17 cellular contexts compared by ENCODE assay signal in the genomic region with DNA sequence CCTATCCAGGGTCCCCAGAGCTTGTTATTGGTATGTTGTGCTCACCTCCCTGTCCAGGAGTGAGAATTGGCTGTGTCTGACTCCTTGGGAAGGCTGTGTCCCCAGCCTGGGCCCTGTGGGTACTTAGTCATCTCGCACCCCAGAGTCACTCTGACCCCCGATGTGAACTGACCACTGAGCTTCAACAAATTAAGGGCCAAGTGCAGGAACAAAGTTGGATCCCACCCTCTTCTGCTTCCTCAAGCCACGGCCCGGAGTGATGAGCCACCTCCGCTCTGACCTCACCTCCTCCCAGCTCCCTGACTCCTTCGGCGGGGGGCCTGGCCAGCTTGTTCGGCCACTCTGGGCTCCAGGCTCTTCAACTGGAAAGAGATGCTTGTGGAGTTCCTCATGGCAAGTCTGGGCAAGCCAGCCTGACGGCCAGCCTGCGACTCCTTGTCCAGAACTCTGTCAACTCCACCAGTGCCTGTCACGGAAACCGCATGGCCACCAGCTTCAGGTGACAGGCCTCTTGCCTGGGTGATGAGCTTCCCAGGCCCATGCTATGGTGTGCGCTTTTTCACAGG. TPM values are rescaled to one million over a fixed set of nuclear protein-coding genes. Genes with fewer than 3 reads are reported as not detected.
A peak's percentile ranks its signal among the peaks of the same experiment; 100 is the strongest.
DNase-seq lines count a peak whose midpoint lies in the region; ATAC-seq and TF ChIP-seq lines count a peak whose summit lies in the region.
"Had no signal": no experiment of that assay in that cellular context is flagged by ENCODE, and none has a peak within 500 bp of the region (broad histone marks: within the 10 kb centered on the region; RNA-seq: fewer than 3 reads in every experiment).

No MANE protein-coding gene starts in this region.

- POLR2A ChIA-PET in IMR-90 (lab: Charles Lee; ENCODE audit: unreplicated experiment) (no interaction called here), MCF 10A (lab: Yijun Ruan, JAX) (no interaction called here)

- no peak for TF ChIP-seq EP300 in stomach (IDR thresholded peaks at IDR 0.05)

- no peak overlapping the region for H3K18ac ChIP-seq in IMR-90 (ENCODE audit: low read depth, low read length)

- peak overlapping the region; percentile 70 for H2AK9ac ChIP-seq in IMR-90 (replicated peaks; ENCODE audit: low read depth, low read length, poor library complexity)

- H4K5ac ChIP-seq in IMR-90 (ENCODE audit: low read depth, low read length): no peak overlapping the region

- peaks cover 9% of the 10 kb centered on the region; the same call in 1 of the 2 replicates for H3K9me1 ChIP-seq in IMR-90 (ENCODE audit: insufficient read depth, low read length)

- H3K4me2 ChIP-seq in IMR-90 (ENCODE audit: low read depth, low read length): no peak overlapping the region

- 90% methylated on average over 4 of the region's 13 CpGs; no CpG with 5 or more reads in 1 of the 2 experiments for WGBS in IMR-90 (ENCODE audit: extremely low coverage in 2 of 2, insufficient read length in 1 of 2), 2 experiments
- 94 to 97% (median 95%) methylated on average over 11 to 13 of the region's 13 CpGs for WGBS in stomach, 5 donors

- in situ Hi-C loops in IMR-90 (cut with MboI; ENCODE audit: low sequenced_read_pairs): loop anchor here (25.0 kb wide), 1 partner anchor 617 kb away; no protein-coding TSS in a partner anchor

- H2AK5ac ChIP-seq in IMR-90 (ENCODE audit: low read depth, low read length): peak overlapping the region; percentile 58; the same call in 1 of the 2 replicates

- H3K27ac Mint-ChIP-seq in MCF 10A (ENCODE audit: low read depth, unreplicated experiment) (no peak overlapping the region), memory B cell (peak overlapping the region; percentile 24)
- H3K27ac Mint-ChIP-seq: activated CD4-positive, alpha-beta T cell treated with anti-CD3 and anti-CD28 coated beads for 36 hours; activated naive CD4-positive, alpha-beta T cell treated with anti-CD3 and anti-CD28 coated beads, Interleukin-2, amount 10 ng/mL, durations not matched to agents 7 days and 5 days had no signal

- H3K9ac ChIP-seq in IMR-90 (ENCODE audit: low read depth, low read length): no peak overlapping the region

- no peaks in the 10 kb centered on the region; the same call in 1 of the 2 replicates for H4K20me1 ChIP-seq in IMR-90 (ENCODE audit: insufficient read depth, low read length)

- H3K4me1 Mint-ChIP-seq in MCF 10A (ENCODE audit: insufficient read depth, unreplicated experiment) (peaks cover 16% of the 10 kb centered on the region), memory B cell (peaks cover 12% of the 10 kb centered on the region)

- H3K4me3 Mint-ChIP-seq in MCF 10A (ENCODE audit: unreplicated experiment): no peak overlapping the region
- H3K4me3 Mint-ChIP-seq in memory B cell: no peak overlapping the region
- H3K4me3 Mint-ChIP-seq: activated CD4-positive, alpha-beta T cell treated with anti-CD3 and anti-CD28 coated beads for 36 hours; activated naive CD4-positive, alpha-beta T cell treated with anti-CD3 and anti-CD28 coated beads, Interleukin-2, amount 10 ng/mL, durations not matched to agents 7 days and 5 days had no signal

- H3K4me3 ChIP-seq in IMR-90 (ENCODE audit: insufficient read depth, low read depth, low read length) (no peak overlapping the region), stomach (no peak overlapping the region)
- H3K4me3 ChIP-seq: right lobe of liver had no signal

- no peak overlapping the region for H3K56ac ChIP-seq in IMR-90 (ENCODE audit: extremely low read depth, insufficient read depth, low read length)

- H3K4me1 ChIP-seq in IMR-90 (ENCODE audit: control insufficient read depth, insufficient read depth, low read length): peaks cover 9% of the 10 kb centered on the region
- peaks cover 35 to 71% (median 55%) of the 10 kb centered on the region in 4 donors for H3K4me1 ChIP-seq in stomach
- H3K4me1 ChIP-seq: right lobe of liver had no signal

- H3K79me1 ChIP-seq in IMR-90 (ENCODE audit: low read depth in 1 of 2, low read length in 2 of 2): no peaks in the 10 kb centered on the region

- no peaks in the 10 kb centered on the region for H3K27me3 Mint-ChIP-seq in MCF 10A (ENCODE audit: insufficient read depth, unreplicated experiment)
- no peaks in the 10 kb centered on the region for H3K27me3 Mint-ChIP-seq in memory B cell
- H3K27me3 Mint-ChIP-seq: activated CD4-positive, alpha-beta T cell treated with anti-CD3 and anti-CD28 coated beads for 36 hours had no signal

- no peak overlapping the region for H2BK20ac ChIP-seq in IMR-90 (ENCODE audit: low read depth, low read length)

- H3K27me3 ChIP-seq in IMR-90 (ENCODE audit: control insufficient read depth, insufficient read depth, low read length): no peaks in the 10 kb centered on the region
- no peaks in the 10 kb centered on the region for H3K27me3 ChIP-seq in stomach
- H3K27me3 ChIP-seq: right lobe of liver had no signal

- H3K9me3 Mint-ChIP-seq in MCF 10A (ENCODE audit: unreplicated experiment) (no peaks in the 10 kb centered on the region), memory B cell (no peaks in the 10 kb centered on the region)
- H3K9me3 Mint-ChIP-seq: activated naive CD4-positive, alpha-beta T cell treated with anti-CD3 and anti-CD28 coated beads, Interleukin-2, amount 10 ng/mL, durations not matched to agents 7 days and 5 days had no signal

- dilution Hi-C loops in IMR-90 (cut with HindIII; ENCODE audit: low sequenced_read_pairs, unreplicated experiment): no loop called here

- no peak overlapping the region for H3K14ac ChIP-seq in IMR-90 (replicated peaks; ENCODE audit: low read depth, low read length)

- TF ChIP-seq POLR2A in IMR-90 (IDR thresholded peaks at IDR 0.05; ENCODE audit: low read depth, low read length): no peak
- no peak for TF ChIP-seq POLR2A in stomach (IDR thresholded peaks at IDR 0.05)

- H3K4ac ChIP-seq in IMR-90 (ENCODE audit: low read depth, low read length): no peak overlapping the region

- ATAC-seq in IMR-90 (ENCODE audit: low read depth) (no peak), memory B cell (ENCODE audit: low read depth) (no peak)
- ATAC-seq: activated CD4-positive, alpha-beta T cell treated with anti-CD3 and anti-CD28 coated beads for 36 hours; right lobe of liver had no signal

- no peak overlapping the region for H2AFZ ChIP-seq in IMR-90 (replicated peaks; ENCODE audit: low read length, poor library complexity)

- CTCF ChIA-PET in IMR-90 (lab: Yijun Ruan, JAX): no interaction called here
- CTCF ChIA-PET in MCF 10A (lab: Yijun Ruan, JAX): interaction anchor here (0.6 to 0.7 kb wide), 2 partner anchors 125 to 246 kb away, joined by 3 read pairs; no protein-coding TSS in a partner anchor

- H3K36me3 ChIP-seq in IMR-90 (ENCODE audit: control insufficient read depth, insufficient read depth, low read length) (no peaks in the 10 kb centered on the region), stomach (no peaks in the 10 kb centered on the region)
- H3K36me3 ChIP-seq: right lobe of liver had no signal

- no peaks in the 10 kb centered on the region for H3K9me3 ChIP-seq in IMR-90 (ENCODE audit: control insufficient read depth, insufficient read depth, low read length)
- H3K9me3 ChIP-seq in stomach: no peaks in the 10 kb centered on the region
- H3K9me3 ChIP-seq: right lobe of liver had no signal

- H3K27ac ChIP-seq in IMR-90 (ENCODE audit: insufficient read depth, low read length): no peak overlapping the region
- H3K27ac ChIP-seq in stomach: peak overlapping the region; percentile 9 to 86 (median 79)
- H3K27ac ChIP-seq: right lobe of liver had no signal

- no peak overlapping the region; the same call in 1 of the 2 replicates for H4K91ac ChIP-seq in IMR-90 (ENCODE audit: insufficient read depth, low read depth, low read length)

- no peak overlapping the region for H3K23ac ChIP-seq in IMR-90 (ENCODE audit: low read depth, low read length)

- no peak overlapping the region for H4K8ac ChIP-seq in IMR-90 (ENCODE audit: low read depth in 2 of 2, low read length in 2 of 2)

- no peak overlapping the region for H2BK15ac ChIP-seq in IMR-90 (ENCODE audit: low read depth, low read length)

- no TSS peak for BruUV-seq in IMR-90 (replicated peaks; lab: Mats Ljungman, UMichigan)
- BruUV-seq in MCF 10A (replicated peaks; lab: Mats Ljungman, UMichigan): no TSS peak

- H2BK5ac ChIP-seq in IMR-90 (ENCODE audit: low read depth, low read length, poor library complexity, severe bottlenecking): no peak overlapping the region

- intact Hi-C loops in IMR-90 (cut with micrococcal nuclease): no loop called here
- intact Hi-C loops in MCF 10A (cut with micrococcal nuclease): no loop called here
- intact Hi-C loops in stomach (cut with DNase I; ENCODE audit: low total_unique reads): no loop called here

- TF ChIP-seq CTCF in IMR-90 (conservative IDR thresholded peaks at IDR 0.05; ENCODE audit: low read depth, low read length): no peak
- no peak for TF ChIP-seq CTCF in MCF 10A (IDR thresholded peaks at IDR 0.05; ENCODE audit: unreplicated experiment)
- TF ChIP-seq CTCF in stomach (IDR thresholded peaks at IDR 0.05): no peak

- H3K36me3 Mint-ChIP-seq in MCF 10A (ENCODE audit: insufficient read depth, unreplicated experiment): peaks cover 5% of the 10 kb centered on the region
- no peaks in the 10 kb centered on the region for H3K36me3 Mint-ChIP-seq in memory B cell
- H3K36me3 Mint-ChIP-seq: activated naive CD4-positive, alpha-beta T cell treated with anti-CD3 and anti-CD28 coated beads, Interleukin-2, amount 10 ng/mL, durations not matched to agents 7 days and 5 days had no signal

- peak overlapping the region; percentile 13; the same call in 1 of the 2 replicates for H2BK120ac ChIP-seq in IMR-90 (ENCODE audit: low read depth, low read length)

- TF ChIP-seq RAD21 in IMR-90 (IDR thresholded peaks at IDR 0.05; ENCODE audit: low read length): no peak

- DNase-seq in IMR-90: no peak
- peak; percentile 42 for DNase-seq in MCF 10A (ENCODE audit: unreplicated experiment)
- no peak for DNase-seq in memory B cell (ENCODE audit: low spot score in 2 of 2)
- DNase-seq in stomach: no peak
- no peak for DNase-seq in NOMO-1 (lab: John Stamatoyannopoulos, UW; ENCODE audit: unreplicated experiment in 2 of 2)
- no peak for DNase-seq in NCI-H128 (lab: John Stamatoyannopoulos, UW; ENCODE audit: unreplicated experiment)
- no peak for DNase-seq in activated effector memory CD4-positive, alpha-beta T cell treated with anti-CD3 and anti-CD28 coated beads, Interleukin-2, amount 50 U/mL, for 16 hours
- DNase-seq: activated CD4-positive, alpha-beta T cell treated with anti-CD3 and anti-CD28 coated beads for 36 hours; activated CD8-positive, alpha-beta memory T cell treated with anti-CD3 and anti-CD28 coated beads, Interleukin-2, amount 50 U/mL, for 48 hours; activated naive CD4-positive, alpha-beta T cell treated with anti-CD3 and anti-CD28 coated beads, Interleukin-2, amount 10 ng/mL, durations not matched to agents 7 days and 5 days; AML-193; NCI-H1694 treated with DMSO at 0.1 percent for 48 hours; NCI-H446 treated with DMSO at 0.1 percent for 48 hours; right lobe of liver; T1000 had no signal

RNA-seq across cellular contexts. Expression of gene MPRIP, which starts 22.3 kb away (rescaled TPM):
- total RNA-seq in IMR-90 (2012; rRNA removed): 111 and 113 TPM in 2 replicates
- polyA plus RNA-seq in IMR-90 (2012; rRNA removed): 147 and 149 TPM in 2 replicates
- polyA plus RNA-seq in IMR-90 (2012; cell fraction: cytosol; rRNA removed): 125 and 140 TPM in 2 replicates
- polyA plus RNA-seq in IMR-90 (2012; cell fraction: nucleus; rRNA removed; ENCODE audit: low replicate concordance): 139 TPM in 2 replicates
- 214 and 230 TPM in 2 replicates for total RNA-seq in MCF 10A (2022)
- total RNA-seq in stomach: 100 to 1,000 TPM; 145 to 518 (median 261) TPM
- polyA plus RNA-seq in stomach: 100 to 1,000 TPM in 2 of 3 donors, 10 to 100 TPM in 1; 80.2 to 123 (median 114) TPM

RNA-seq across cellular contexts. Expression of gene TNFRSF13B, which starts 48.1 kb away (rescaled TPM):
- total RNA-seq in IMR-90 (2012; rRNA removed) (not detected in 2 replicates), MCF 10A (2022) (not detected in 2 replicates), stomach (under 1 TPM in 1 of 5 donors, not detected in 4; 0.37 TPM)
- polyA plus RNA-seq in IMR-90 (2012; rRNA removed) (not detected in 2 replicates), stomach (1 to 10 TPM in 2 of 3 donors, under 1 TPM in 1; 0.25 to 1.8 (median 1.8) TPM)
- polyA plus RNA-seq in IMR-90 (2012; cell fraction: cytosol; rRNA removed): not detected in 2 replicates
- not detected in 2 replicates for polyA plus RNA-seq in IMR-90 (2012; cell fraction: nucleus; rRNA removed; ENCODE audit: low replicate concordance)
- total RNA-seq: activated CD4-positive, alpha-beta T cell treated with anti-CD3 and anti-CD28 coated beads for 36 hours; G401; lung microvascular endothelial cell had no signal
